1 cellular context compared by ENCODE assay signal in genomic region chr15:79310985-79311900, GRCh38.
TF ChIP-seq lines count a peak whose summit lies in the region.

Gene TMED3 (plus strand): TSS chr15:79311112. CDS start chr15:79311250, 138 bp downstream.

TF ChIP-seq in HepG2, 621 proteins besides CTCF, POLR2A, EP300 and RAD21 (continued from another document and continues in another):
- TF ChIP-seq HNF1A (IDR thresholded peaks at IDR 0.05; ENCODE audit: low read depth) (no peak), HNF1A (CRISPR knock-in tag; IDR thresholded peaks at IDR 0.05; ENCODE audit: borderline replicate concordance) (peak; percentile 66; the same call in 1 of the 2 replicates), ZNF792 (CRISPR knock-in tag; IDR thresholded peaks at IDR 0.05) (peak; percentile 68), ZNF225 (CRISPR knock-in tag; IDR thresholded peaks at IDR 0.05) (peak; percentile 51; the same call in 1 of the 2 replicates), PHF8 (CRISPR knock-in tag; IDR thresholded peaks at IDR 0.05) (peak; percentile 97), EED (CRISPR knock-in tag; IDR thresholded peaks at IDR 0.05) (0 out of 2 replicates have a peak, but pooled peaks have one; percentile 44), ZBTB3 (CRISPR knock-in tag; IDR thresholded peaks at IDR 0.05; ENCODE audit: borderline replicate concordance, low read depth) (0 out of 2 replicates have a peak, but pooled peaks have one; percentile 59), POLR2G (IDR thresholded peaks at IDR 0.05; ENCODE audit: low read depth, low read length) (peak; percentile 85), NFKB2 (CRISPR knock-in tag; IDR thresholded peaks at IDR 0.05; ENCODE audit: borderline replicate concordance) (peak; percentile 86; the same call in 1 of the 2 replicates), ZNF354B (CRISPR knock-in tag; IDR thresholded peaks at IDR 0.05) (peak; percentile 75; the same call in 1 of the 2 replicates), FIP1L1 (IDR thresholded peaks at IDR 0.05; ENCODE audit: borderline replicate concordance, insufficient read depth, low read depth, low read length) (no peak), HNF4G (IDR thresholded peaks at IDR 0.05; ENCODE audit: borderline replicate concordance, low read depth, low read length) (no peak), HNF4G (CRISPR knock-in tag; IDR thresholded peaks at IDR 0.05; ENCODE audit: borderline replicate concordance, low read depth) (peak; percentile 32; the same call in 1 of the 2 replicates), EZH2 (conservative IDR thresholded peaks at IDR 0.05; ENCODE audit: low read depth, low read length) (no peak), ZNF256 (CRISPR knock-in tag; conservative IDR thresholded peaks at IDR 0.05) (peak; percentile 81; the same call in 1 of the 2 replicates), ZNF333 (CRISPR knock-in tag; IDR thresholded peaks at IDR 0.05; ENCODE audit: borderline replicate concordance) (no peak), HNRNPH1 (optimal IDR thresholded peaks at IDR 0.05; ENCODE audit: low read depth, low read length) (no peak), MEIS1 (CRISPR knock-in tag; IDR thresholded peaks at IDR 0.05; ENCODE audit: borderline replicate concordance) (peak; percentile 83), RBFOX2 (IDR thresholded peaks at IDR 0.05; ENCODE audit: low read depth, low read length) (peak; percentile 93), PITX1 (CRISPR knock-in tag; IDR thresholded peaks at IDR 0.05) (peak; percentile 48; the same call in 1 of the 2 replicates), ZNF747 (CRISPR knock-in tag; IDR thresholded peaks at IDR 0.05; ENCODE audit: borderline replicate concordance) (peak; percentile 82; the same call in 1 of the 2 replicates), ZNF101 (CRISPR knock-in tag; IDR thresholded peaks at IDR 0.05; ENCODE audit: borderline replicate concordance, low read depth) (0 out of 2 replicates have a peak, but pooled peaks have one; percentile 59), BCL6 (CRISPR knock-in tag; IDR thresholded peaks at IDR 0.05) (peak; percentile 26; the same call in 1 of the 2 replicates), SAP130 (CRISPR knock-in tag; IDR thresholded peaks at IDR 0.05; ENCODE audit: low read depth) (peak; percentile 87), CBX5 (CRISPR knock-in tag; IDR thresholded peaks at IDR 0.05; ENCODE audit: borderline replicate concordance) (no peak), DNMT1 (CRISPR knock-in tag; IDR thresholded peaks at IDR 0.05) (peak; percentile 85; the same call in 1 of the 2 replicates), ESRRA (CRISPR knock-in tag; IDR thresholded peaks at IDR 0.05; ENCODE audit: low read depth) (peak; percentile 46; the same call in 1 of the 2 replicates), ZC3H13 (CRISPR knock-in tag; IDR thresholded peaks at IDR 0.05) (no peak), ZNF609 (CRISPR knock-in tag; IDR thresholded peaks at IDR 0.05; ENCODE audit: borderline replicate concordance) (peak; percentile 81), GABPA (IDR thresholded peaks at IDR 0.05; ENCODE audit: low read depth, low read length) (peak; percentile 63), GABPA (CRISPR knock-in tag; IDR thresholded peaks at IDR 0.05; ENCODE audit: low read depth) (peak; percentile 70), ELF1 (CRISPR knock-in tag; IDR thresholded peaks at IDR 0.05) (peak; percentile 86), ZFP1 (CRISPR knock-in tag; IDR thresholded peaks at IDR 0.05) (no peak), NFIB (CRISPR knock-in tag; IDR thresholded peaks at IDR 0.05; ENCODE audit: borderline replicate concordance) (no peak), HINFP (CRISPR knock-in tag; IDR thresholded peaks at IDR 0.05; ENCODE audit: low read depth) (peak; percentile 85; the same call in 1 of the 2 replicates), ZNF761 (CRISPR knock-in tag; conservative IDR thresholded peaks at IDR 0.05) (peak; percentile 90), ZNF441 (CRISPR knock-in tag; IDR thresholded peaks at IDR 0.05; ENCODE audit: borderline replicate concordance) (0 out of 2 replicates have a peak, but pooled peaks have one; percentile 27), JDP2 (CRISPR knock-in tag; IDR thresholded peaks at IDR 0.05; ENCODE audit: borderline replicate concordance) (no peak), ZNF614 (CRISPR knock-in tag; IDR thresholded peaks at IDR 0.05; ENCODE audit: borderline replicate concordance) (no peak), ZSCAN31 (CRISPR knock-in tag; IDR thresholded peaks at IDR 0.05; ENCODE audit: low read depth) (peak; percentile 83), ZBTB38 (CRISPR knock-in tag; IDR thresholded peaks at IDR 0.05) (peak; percentile 76), MXI1 (IDR thresholded peaks at IDR 0.05; ENCODE audit: borderline replicate concordance, low read depth, low read length) (peak; percentile 51; the same call in 1 of the 3 replicates)
- TF ChIP-seq, protein P1, sequence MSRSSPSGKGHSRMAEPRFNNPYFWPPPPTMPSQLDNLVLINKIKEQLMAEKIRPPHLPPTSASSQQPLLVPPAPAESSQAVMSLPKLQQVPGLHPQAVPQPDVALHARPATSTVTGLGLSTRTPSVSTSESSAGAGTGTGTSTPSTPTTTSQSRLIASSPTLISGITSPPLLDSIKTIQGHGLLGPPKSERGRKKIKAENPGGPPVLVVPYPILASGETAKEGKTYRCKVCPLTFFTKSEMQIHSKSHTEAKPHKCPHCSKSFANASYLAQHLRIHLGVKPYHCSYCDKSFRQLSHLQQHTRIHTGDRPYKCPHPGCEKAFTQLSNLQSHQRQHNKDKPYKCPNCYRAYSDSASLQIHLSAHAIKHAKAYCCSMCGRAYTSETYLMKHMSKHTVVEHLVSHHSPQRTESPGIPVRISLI (CRISPR knock-in tag; IDR thresholded peaks at IDR 0.05; ENCODE audit: borderline replicate concordance): 0 out of 2 replicates have a peak, but pooled peaks have one; percentile 33
- TF ChIP-seq, protein P2, sequence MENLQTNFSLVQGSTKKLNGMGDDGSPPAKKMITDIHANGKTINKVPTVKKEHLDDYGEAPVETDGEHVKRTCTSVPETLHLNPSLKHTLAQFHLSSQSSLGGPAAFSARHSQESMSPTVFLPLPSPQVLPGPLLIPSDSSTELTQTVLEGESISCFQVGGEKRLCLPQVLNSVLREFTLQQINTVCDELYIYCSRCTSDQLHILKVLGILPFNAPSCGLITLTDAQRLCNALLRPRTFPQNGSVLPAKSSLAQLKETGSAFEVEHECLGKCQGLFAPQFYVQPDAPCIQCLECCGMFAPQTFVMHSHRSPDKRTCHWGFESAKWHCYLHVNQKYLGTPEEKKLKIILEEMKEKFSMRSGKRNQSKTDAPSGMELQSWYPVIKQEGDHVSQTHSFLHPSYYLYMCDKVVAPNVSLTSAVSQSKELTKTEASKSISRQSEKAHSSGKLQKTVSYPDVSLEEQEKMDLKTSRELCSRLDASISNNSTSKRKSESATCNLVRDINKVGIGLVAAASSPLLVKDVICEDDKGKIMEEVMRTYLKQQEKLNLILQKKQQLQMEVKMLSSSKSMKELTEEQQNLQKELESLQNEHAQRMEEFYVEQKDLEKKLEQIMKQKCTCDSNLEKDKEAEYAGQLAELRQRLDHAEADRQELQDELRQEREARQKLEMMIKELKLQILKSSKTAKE (CRISPR knock-in tag; IDR thresholded peaks at IDR 0.05; ENCODE audit: borderline replicate concordance): no peak
- TF ChIP-seq, protein P3, sequence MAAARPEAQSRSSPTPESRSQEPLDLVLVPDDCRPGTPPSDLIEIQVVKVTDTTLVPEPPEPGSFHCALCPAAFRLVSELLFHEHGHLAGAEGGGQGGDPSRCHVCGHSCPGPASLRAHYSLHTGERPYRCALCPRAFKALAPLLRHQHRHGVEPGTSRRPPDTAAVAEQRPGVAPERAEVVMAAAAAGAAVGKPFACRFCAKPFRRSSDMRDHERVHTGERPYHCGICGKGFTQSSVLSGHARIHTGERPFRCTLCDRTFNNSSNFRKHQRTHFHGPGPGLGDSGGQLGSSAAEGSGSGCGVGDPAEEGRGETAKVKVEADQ (CRISPR knock-in tag; IDR thresholded peaks at IDR 0.05; ENCODE audit: borderline replicate concordance): peak; percentile 88; the same call in 1 of the 2 replicates
- TF ChIP-seq, protein P4, sequence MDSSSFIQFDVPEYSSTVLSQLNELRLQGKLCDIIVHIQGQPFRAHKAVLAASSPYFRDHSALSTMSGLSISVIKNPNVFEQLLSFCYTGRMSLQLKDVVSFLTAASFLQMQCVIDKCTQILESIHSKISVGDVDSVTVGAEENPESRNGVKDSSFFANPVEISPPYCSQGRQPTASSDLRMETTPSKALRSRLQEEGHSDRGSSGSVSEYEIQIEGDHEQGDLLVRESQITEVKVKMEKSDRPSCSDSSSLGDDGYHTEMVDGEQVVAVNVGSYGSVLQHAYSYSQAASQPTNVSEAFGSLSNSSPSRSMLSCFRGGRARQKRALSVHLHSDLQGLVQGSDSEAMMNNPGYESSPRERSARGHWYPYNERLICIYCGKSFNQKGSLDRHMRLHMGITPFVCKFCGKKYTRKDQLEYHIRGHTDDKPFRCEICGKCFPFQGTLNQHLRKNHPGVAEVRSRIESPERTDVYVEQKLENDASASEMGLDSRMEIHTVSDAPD (CRISPR knock-in tag; IDR thresholded peaks at IDR 0.05): peak; percentile 59; the same call in 1 of the 2 replicates
- TF ChIP-seq, protein P5, sequence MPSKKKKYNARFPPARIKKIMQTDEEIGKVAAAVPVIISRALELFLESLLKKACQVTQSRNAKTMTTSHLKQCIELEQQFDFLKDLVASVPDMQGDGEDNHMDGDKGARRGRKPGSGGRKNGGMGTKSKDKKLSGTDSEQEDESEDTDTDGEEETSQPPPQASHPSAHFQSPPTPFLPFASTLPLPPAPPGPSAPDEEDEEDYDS (CRISPR knock-in tag; IDR thresholded peaks at IDR 0.05): peak; percentile 15; the same call in 1 of the 2 replicates
